20 cellular contexts compared by ENCODE assay signal in the genomic region with DNA sequence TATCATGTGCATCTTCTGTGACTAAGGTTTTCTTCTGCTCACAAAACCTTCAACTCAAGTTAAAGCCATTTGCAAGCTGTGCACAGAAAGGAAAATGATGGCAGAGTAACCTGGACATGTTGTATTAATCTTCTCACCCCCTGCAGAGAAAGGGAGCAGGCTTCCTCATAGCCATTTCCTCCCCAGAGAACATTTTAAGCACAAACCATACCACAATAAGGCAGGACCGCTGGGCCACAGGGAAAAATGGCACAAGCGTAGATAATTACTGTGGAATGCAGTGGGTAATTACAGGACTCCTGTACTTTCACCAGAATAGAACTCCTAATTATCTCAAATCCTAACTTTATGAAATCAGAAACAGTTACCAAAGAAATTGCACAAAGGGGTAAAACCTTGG.
"Had no signal": no experiment of that assay in that cellular context is flagged by ENCODE, and none has a peak within 500 bp of the region (broad histone marks: within the 10 kb centered on the region; RNA-seq: fewer than 3 reads in every experiment).

No MANE protein-coding gene starts in this region.

- H3K9ac ChIP-seq: parathyroid adenoma had no signal

- H3K4me3 ChIP-seq: dorsolateral prefrontal cortex, hepatocyte, sigmoid colon, spleen, thoracic aorta had no signal

- H3K4me2 ChIP-seq: hepatocyte had no signal

- H3K27me3 ChIP-seq: foreskin keratinocyte, hepatocyte, neutrophil, sigmoid colon, spleen had no signal

- H3K36me3 ChIP-seq: neutrophil, sigmoid colon, spleen, thoracic aorta had no signal

- H3K9me3 ChIP-seq: neutrophil, thoracic aorta had no signal

- H2AFZ ChIP-seq: hepatocyte, parathyroid adenoma had no signal

- DNase-seq: activated B cell treated with CpG ODN at 0.5 μM for 24 hours; activated CD4-positive, alpha-beta memory T cell treated with anti-CD3 and anti-CD28 coated beads, Interleukin-2, amount 10 ng/mL, durations not matched to agents 7 days and 5 days; activated CD4-positive, alpha-beta T cell treated with anti-CD3 and anti-CD28 coated beads for 4 hours; activated CD8-positive, alpha-beta memory T cell treated with anti-CD3 and anti-CD28 coated beads, Interleukin-2, amount 10 ng/mL, durations not matched to agents 7 days and 5 days; caudate nucleus; dorsolateral prefrontal cortex; endodermal cell; foreskin keratinocyte; left cardiac atrium; mesendoderm; naive thymus-derived CD4-positive, alpha-beta T cell; sigmoid colon; spleen; stimulated activated naive B cell treated with anti-CD40 and anti-IgM and Interleukin-4, amounts not matched to agents 10 μg/mL and 1 μg/mL and 100 μg/mL, for 72 hours; T-helper 2 cell had no signal

- ATAC-seq: activated CD8-positive, alpha-beta memory T cell treated with anti-CD3 and anti-CD28 coated beads, Interleukin-2, amount 10 ng/mL, durations not matched to agents 7 days and 5 days; foreskin keratinocyte; left cardiac atrium; naive thymus-derived CD4-positive, alpha-beta T cell; stimulated activated naive B cell treated with anti-CD40 and anti-IgM and Interleukin-4, amounts not matched to agents 10 μg/mL and 1 μg/mL and 100 μg/mL, for 72 hours had no signal

- H3K27ac ChIP-seq: dorsolateral prefrontal cortex, epithelial cell of prostate, foreskin keratinocyte, hepatocyte, neutrophil, parathyroid adenoma, sigmoid colon, spleen, thoracic aorta had no signal

- H3K79me2 ChIP-seq: hepatocyte, parathyroid adenoma had no signal

- H3K4me1 ChIP-seq: foreskin keratinocyte, parathyroid adenoma, sigmoid colon, spleen had no signal
